18 cellular contexts compared by ENCODE assay signal in the genomic region with DNA sequence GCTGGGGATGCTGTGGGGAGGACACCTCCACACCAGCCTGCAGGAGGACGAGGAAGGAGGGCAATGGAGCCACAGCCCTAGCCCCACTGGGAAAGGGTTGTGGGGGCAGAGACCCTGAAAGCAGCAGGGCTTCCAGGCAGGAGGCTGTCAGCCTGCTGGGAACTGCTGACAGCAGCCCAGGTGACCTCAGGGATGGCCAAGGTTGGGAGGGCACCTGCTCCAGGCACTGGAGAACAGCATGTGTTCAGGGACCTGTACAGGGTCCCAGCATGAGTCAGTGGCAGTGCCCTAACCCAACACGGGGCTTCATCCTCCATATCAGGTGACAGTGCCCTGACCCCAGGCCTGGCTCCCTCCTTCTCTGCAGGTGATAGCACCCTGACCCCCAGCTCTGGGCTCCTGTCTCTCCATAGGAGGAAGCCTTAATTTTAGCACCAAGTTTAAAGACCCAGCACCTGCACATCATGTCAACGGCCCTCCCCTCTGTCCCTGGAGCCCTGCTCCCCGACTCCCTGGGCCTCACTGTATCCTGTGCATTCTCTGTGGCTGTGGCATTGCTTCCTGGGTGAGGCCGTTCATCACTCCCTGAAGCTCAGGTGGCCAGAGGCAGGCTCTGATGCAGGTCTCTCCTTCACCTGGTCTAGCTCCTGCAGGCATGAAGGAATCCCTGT.
DNase-seq lines count a peak whose midpoint lies in the region; ATAC-seq and TF ChIP-seq lines count a peak whose summit lies in the region.
"Had no signal": no experiment of that assay in that cellular context is flagged by ENCODE, and none has a peak within 500 bp of the region (broad histone marks: within the 10 kb centered on the region; RNA-seq: fewer than 3 reads in every experiment).

No MANE protein-coding gene starts in this region.

- no peak overlapping the region for H3K27ac ChIP-seq in Panc1 (ENCODE audit: low read length)
- H3K27ac ChIP-seq in upper lobe of right lung: no peak overlapping the region
- no peak overlapping the region for H3K27ac ChIP-seq in H9 (ENCODE audit: insufficient read length, low read depth, low read length)
- H3K27ac ChIP-seq in right atrium auricular region: no peak overlapping the region
- no peak overlapping the region for H3K27ac ChIP-seq in CD8-positive, alpha-beta T cell (ENCODE audit: low read depth, low read length)
- H3K27ac ChIP-seq: PC-9 had no signal

- peak; percentile 67 for ATAC-seq in activated CD8-positive, alpha-beta memory T cell treated with anti-CD3 and anti-CD28 coated beads, Interleukin-2, amount 10 ng/mL, durations not matched to agents 7 days and 5 days
- ATAC-seq in Panc1: 0 out of 2 replicates have a peak, but pooled peaks have one; percentile 32
- ATAC-seq in upper lobe of right lung: peak; percentile 14
- ATAC-seq in CD8-positive, alpha-beta T cell: no peak
- ATAC-seq: GM12878, HCT116, K562 had no signal

- no peaks in the 10 kb centered on the region for H3K9me3 ChIP-seq in Panc1 (ENCODE audit: control insufficient read depth, insufficient read depth, low read depth, low read length)
- H3K9me3 ChIP-seq in upper lobe of right lung: no peaks in the 10 kb centered on the region
- H3K9me3 ChIP-seq in H9 (ENCODE audit: control insufficient read depth, low read depth, low read length): no peaks in the 10 kb centered on the region
- no peaks in the 10 kb centered on the region for H3K9me3 ChIP-seq in right atrium auricular region
- no peaks in the 10 kb centered on the region for H3K9me3 ChIP-seq in CD8-positive, alpha-beta T cell (ENCODE audit: low read length)

- no peak overlapping the region for H4K91ac ChIP-seq in H9 (ENCODE audit: insufficient read length, low read depth, low read length)

- in situ Hi-C loops in Panc1 (cut with HindIII; ENCODE audit: low pct_unique_long_range_greater_than_20kb, low sequenced_read_pairs): no loop called here

- no peaks in the 10 kb centered on the region for H3K79me2 ChIP-seq in H9 (ENCODE audit: insufficient read depth, low read length)

- no peak overlapping the region for H2BK12ac ChIP-seq in H9 (ENCODE audit: insufficient read length, low read depth, low read length)

- H3K4me3 Mint-ChIP-seq in activated CD8-positive, alpha-beta memory T cell treated with anti-CD3 and anti-CD28 coated beads, Interleukin-2, amount 10 ng/mL, durations not matched to agents 7 days and 5 days: no peak overlapping the region
- H3K4me3 Mint-ChIP-seq in neural crest cell (peak overlapping the region; percentile 28), H9 (no peak overlapping the region)
- no peak overlapping the region for H3K4me3 Mint-ChIP-seq in CD8-positive, alpha-beta T cell

- H4K8ac ChIP-seq in H9 (replicated peaks; ENCODE audit: insufficient read length, low read depth, low read length): no peak overlapping the region

- POLR2A ChIA-PET in Panc1 (lab: Charles Lee): no interaction called here
- POLR2A ChIA-PET in CD8-positive, alpha-beta T cell (lab: Charles Lee): no interaction called here

- no peak overlapping the region for H3K18ac ChIP-seq in H9 (ENCODE audit: insufficient read length, low read depth, low read length)

- H3K56ac ChIP-seq in H9 (ENCODE audit: insufficient read length, low read depth, low read length): no peak overlapping the region

- H3K4me1 ChIP-seq in Panc1 (ENCODE audit: control insufficient read depth, insufficient read depth, low read length): no peaks in the 10 kb centered on the region
- H3K4me1 ChIP-seq in upper lobe of right lung: peaks cover 12% of the 10 kb centered on the region
- no peaks in the 10 kb centered on the region for H3K4me1 ChIP-seq in H9 (ENCODE audit: insufficient read depth, low read length)
- H3K4me1 ChIP-seq in right atrium auricular region: peaks cover 0 to 9% of the 10 kb centered on the region in 2 donors
- no peaks in the 10 kb centered on the region for H3K4me1 ChIP-seq in CD8-positive, alpha-beta T cell (ENCODE audit: insufficient read depth, low read length)

- peaks cover 49% of the 10 kb centered on the region for H3K4me1 Mint-ChIP-seq in activated CD8-positive, alpha-beta memory T cell treated with anti-CD3 and anti-CD28 coated beads, Interleukin-2, amount 10 ng/mL, durations not matched to agents 7 days and 5 days
- no peaks in the 10 kb centered on the region for H3K4me1 Mint-ChIP-seq in neural crest cell
- H3K4me1 Mint-ChIP-seq in H9: peaks cover 0 to 2% of the 10 kb centered on the region in 2 experiments; a peak in 1 of 4 replicates
- no peaks in the 10 kb centered on the region for H3K4me1 Mint-ChIP-seq in CD8-positive, alpha-beta T cell (ENCODE audit: low read depth)

- H3K4me3 ChIP-seq in Panc1 (ENCODE audit: low read depth in 2 of 2, low read length in 2 of 2): no peak overlapping the region
- no peak overlapping the region for H3K4me3 ChIP-seq in upper lobe of right lung
- H3K4me3 ChIP-seq in right atrium auricular region: no peak overlapping the region
- H3K4me3 ChIP-seq in CD8-positive, alpha-beta T cell (ENCODE audit: low read depth, low read length): no peak overlapping the region
- H3K4me3 ChIP-seq: GM12878, K562, PC-9 had no signal

- peak overlapping the region; percentile 22 for H3K27ac Mint-ChIP-seq in activated CD8-positive, alpha-beta memory T cell treated with anti-CD3 and anti-CD28 coated beads, Interleukin-2, amount 10 ng/mL, durations not matched to agents 7 days and 5 days
- H3K27ac Mint-ChIP-seq in neural crest cell (ENCODE audit: unreplicated experiment) (no peak overlapping the region), H9 (peak overlapping the region in 1 of 3 experiments; percentile 33; a peak in 1 of 7 replicates)
- H3K27ac Mint-ChIP-seq in CD8-positive, alpha-beta T cell: no peak overlapping the region

- H4K20me1 ChIP-seq in H9 (ENCODE audit: control insufficient read depth, insufficient read depth, insufficient read length): peaks cover 2% of the 10 kb centered on the region

- H3K27me3 ChIP-seq in Panc1 (ENCODE audit: control insufficient read depth, insufficient read depth, low read length) (no peaks in the 10 kb centered on the region), upper lobe of right lung (no peaks in the 10 kb centered on the region), H9 (ENCODE audit: insufficient read depth, low read length) (no peaks in the 10 kb centered on the region), right atrium auricular region (no peaks in the 10 kb centered on the region)
- no peaks in the 10 kb centered on the region for H3K27me3 ChIP-seq in CD8-positive, alpha-beta T cell (ENCODE audit: insufficient read depth, low read length)

- no peak overlapping the region for H2BK15ac ChIP-seq in H9 (ENCODE audit: low read depth, low read length)

- intact Hi-C loops in Panc1 (cut with micrococcal nuclease; ENCODE audit: unreplicated experiment): no loop called here
- intact Hi-C loops in upper lobe of right lung (cut with DNase I): loop anchor here (10.0 kb wide), 1 partner anchor 148 kb away; no protein-coding TSS in a partner anchor
- intact Hi-C loops in CD8-positive, alpha-beta T cell (cut with DNase I, micrococcal nuclease): no loop called here

- no peak overlapping the region for H2BK5ac ChIP-seq in H9 (ENCODE audit: insufficient read length, low read length)

- CTCF ChIA-PET in activated CD8-positive, alpha-beta memory T cell treated with anti-CD3 and anti-CD28 coated beads, Interleukin-2, amount 10 ng/mL, durations not matched to agents 7 days and 5 days (lab: Charles Lee): no interaction called here
- CTCF ChIA-PET in Panc1 (lab: Charles Lee): no interaction called here
- CTCF ChIA-PET in CD8-positive, alpha-beta T cell (lab: Charles Lee): no interaction called here

- H3K23ac ChIP-seq in H9 (ENCODE audit: insufficient read length, low read depth, low read length): no peak overlapping the region

- H2AFZ ChIP-seq in H9 (ENCODE audit: low read length): no peak overlapping the region
- H2AFZ ChIP-seq: PC-9 had no signal

- peaks cover 14% of the 10 kb centered on the region for H3K27me3 Mint-ChIP-seq in activated CD8-positive, alpha-beta memory T cell treated with anti-CD3 and anti-CD28 coated beads, Interleukin-2, amount 10 ng/mL, durations not matched to agents 7 days and 5 days
- H3K27me3 Mint-ChIP-seq in neural crest cell (ENCODE audit: low read depth) (no peaks in the 10 kb centered on the region), H9 (ENCODE audit: low read depth) (peaks cover 1% of the 10 kb centered on the region; the same call in 1 of the 2 replicates)
- no peaks in the 10 kb centered on the region for H3K27me3 Mint-ChIP-seq in CD8-positive, alpha-beta T cell (ENCODE audit: low read depth)

- no peak overlapping the region for H2BK120ac ChIP-seq in H9 (ENCODE audit: low read depth, low read length, poor library complexity, severe bottlenecking)

- H3T11ph ChIP-seq in H9 (ENCODE audit: low read length): no peak overlapping the region

- no peaks in the 10 kb centered on the region for H3K79me1 ChIP-seq in H9 (ENCODE audit: insufficient read depth, low read depth, low read length, poor library complexity, severe bottlenecking)

- H3K36me3 Mint-ChIP-seq in activated CD8-positive, alpha-beta memory T cell treated with anti-CD3 and anti-CD28 coated beads, Interleukin-2, amount 10 ng/mL, durations not matched to agents 7 days and 5 days: no peaks in the 10 kb centered on the region
- peaks cover 46% of the 10 kb centered on the region for H3K36me3 Mint-ChIP-seq in neural crest cell (ENCODE audit: low read depth)
- H3K36me3 Mint-ChIP-seq in H9 (ENCODE audit: insufficient read depth in 1 of 3, low read depth in 3 of 3): peaks cover 48 to 67% (median 53%) of the 10 kb centered on the region in 3 experiments; a peak in 6 of 7 replicates
- H3K36me3 Mint-ChIP-seq in CD8-positive, alpha-beta T cell: no peaks in the 10 kb centered on the region

- TF ChIP-seq CTCF in Panc1 (IDR thresholded peaks at IDR 0.05) (no peak), neural crest cell (conservative IDR thresholded peaks at IDR 0.05) (no peak), upper lobe of right lung (IDR thresholded peaks at IDR 0.05) (no peak), H9 (conservative IDR thresholded peaks at IDR 0.05) (no peak), right atrium auricular region (IDR thresholded peaks at IDR 0.05) (no peak)
- TF ChIP-seq CTCF in CD8-positive, alpha-beta T cell (IDR thresholded peaks at IDR 0.05): no peak

- no peak overlapping the region for H3K4ac ChIP-seq in H9 (ENCODE audit: low read depth, low read length)

- H2BK20ac ChIP-seq in H9 (ENCODE audit: low read depth, low read length, poor library complexity, severe bottlenecking): no peak overlapping the region

- H2AK5ac ChIP-seq in H9 (ENCODE audit: insufficient read length, low read length): no peak overlapping the region

- no peak overlapping the region for H3K4me2 ChIP-seq in H9 (ENCODE audit: insufficient read depth, insufficient read length, low read length)
- H3K4me2 ChIP-seq: PC-9 had no signal

- H3K23me2 ChIP-seq in H9 (ENCODE audit: insufficient read length, low read depth, low read length, poor library complexity, severe bottlenecking): no peaks in the 10 kb centered on the region

- DNase-seq in activated CD8-positive, alpha-beta memory T cell treated with anti-CD3 and anti-CD28 coated beads, Interleukin-2, amount 10 ng/mL, durations not matched to agents 7 days and 5 days: no peak
- no peak for DNase-seq in activated CD8-positive, alpha-beta memory T cell treated with anti-CD3 and anti-CD28 coated beads for 24 hours
- no peak for DNase-seq in Panc1 (ENCODE audit: low read depth, low spot score)
- DNase-seq in neural crest cell (ENCODE audit: low read depth, low spot score): no peak
- no peak for DNase-seq in upper lobe of right lung
- no peak for DNase-seq in H9
- no peak for DNase-seq in right atrium auricular region (ENCODE audit: low spot score)
- no peak for DNase-seq in CD8-positive, alpha-beta T cell
- DNase-seq: DND-41, NCI-H1092, NCI-H146, NCI-H2081, NCI-H510A, NCI-H82, PC-9 had no signal

- BruUV-seq in Panc1 (replicated peaks; lab: Mats Ljungman, UMichigan): no TSS peak

- H3K9ac ChIP-seq in H9 (ENCODE audit: extremely low read depth, insufficient read length, low read length): no peak overlapping the region

- WGBS in H9 (ENCODE audit: extremely low coverage, insufficient read length, low lambda C conversion rate): no CpG with 5 or more reads among the region's 5 CpGs

- no peaks in the 10 kb centered on the region for H3K9me3 Mint-ChIP-seq in activated CD8-positive, alpha-beta memory T cell treated with anti-CD3 and anti-CD28 coated beads, Interleukin-2, amount 10 ng/mL, durations not matched to agents 7 days and 5 days (ENCODE audit: low read depth)
- H3K9me3 Mint-ChIP-seq in neural crest cell (no peaks in the 10 kb centered on the region), H9 (no peaks in the 10 kb centered on the region; a peak in 1 of 5 replicates)
- H3K9me3 Mint-ChIP-seq in CD8-positive, alpha-beta T cell: no peaks in the 10 kb centered on the region

- H3K14ac ChIP-seq in H9 (ENCODE audit: insufficient read depth, low read length): no peak overlapping the region

- no peaks in the 10 kb centered on the region for H3K36me3 ChIP-seq in Panc1 (ENCODE audit: control insufficient read depth, insufficient read depth, low read length)
- H3K36me3 ChIP-seq in upper lobe of right lung: no peaks in the 10 kb centered on the region
- H3K36me3 ChIP-seq in right atrium auricular region: no peaks in the 10 kb centered on the region
- no peaks in the 10 kb centered on the region for H3K36me3 ChIP-seq in CD8-positive, alpha-beta T cell (ENCODE audit: insufficient read depth, low read length)

- no peak overlapping the region for H4K5ac ChIP-seq in H9 (ENCODE audit: insufficient read length, low read depth, low read length)
